Comparison of ENCODE assay signal across 31 cellular contexts in the genomic region with DNA sequence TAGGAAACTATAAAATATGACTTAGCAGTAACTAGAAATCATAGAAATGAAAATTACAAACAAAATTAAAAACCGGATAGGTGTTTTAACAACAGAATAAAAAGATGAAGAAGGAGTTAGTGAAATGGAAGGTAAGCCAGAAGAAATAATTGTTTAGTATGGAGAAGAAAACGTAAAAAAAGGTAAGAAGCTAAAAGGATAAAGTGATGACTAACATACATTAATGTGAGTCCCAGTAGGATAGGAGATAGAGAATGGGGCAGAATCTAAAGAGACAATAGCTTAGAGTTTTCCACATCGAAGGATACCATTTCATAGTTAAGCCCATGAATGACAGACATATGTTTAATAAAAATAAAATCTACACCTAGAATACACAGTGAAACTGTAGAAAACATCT. TPM values are rescaled to one million over a fixed set of nuclear protein-coding genes. Genes with fewer than 3 reads are reported as not detected.
DNase-seq lines count a peak whose midpoint lies in the region; ATAC-seq and TF ChIP-seq lines count a peak whose summit lies in the region.
"Had no signal": no experiment of that assay in that cellular context is flagged by ENCODE, and none has a peak within 500 bp of the region (broad histone marks: within the 10 kb centered on the region; RNA-seq: fewer than 3 reads in every experiment).

No MANE protein-coding gene starts in this region.

- BruUV-seq in Caco-2 (replicated peaks; lab: Mats Ljungman, UMichigan): TSS peak; percentile 13

- DNase-seq in activated CD4-positive, alpha-beta T cell treated with anti-CD3 and anti-CD28 coated beads, Interleukin-2, amount 10 ng/mL, durations not matched to agents 7 days and 5 days: no peak
- no peak for DNase-seq in activated CD4-positive, alpha-beta T cell treated with anti-CD3 and anti-CD28 coated beads, Interleukin-2, amount 50 U/mL, for 4 hours
- no peak for DNase-seq in Caco-2
- DNase-seq in activated T-helper 1 cell treated with anti-CD3 and anti-CD28 coated beads, Interleukin-12 subunit alpha, Interleukin-12 subunit beta, Interleukin-2, Interleukin-4 antibody, amounts not matched to agents 30 ng/mL and 10 ng/mL and 1 ng/mL, durations not matched to agents 14 hours and 24 hours and 36 hours (ENCODE audit: low spot score): no peak
- DNase-seq in mesothelial cell of epicardium (ENCODE audit: low spot score in 2 of 2, unreplicated experiment in 2 of 2): no peak
- no peak for DNase-seq in esophagus squamous epithelium (lab: John Stamatoyannopoulos, UW)
- no peak for DNase-seq in DMS53 treated with DMSO at 0.1 percent for 48 hours (lab: John Stamatoyannopoulos, UW; ENCODE audit: unreplicated experiment)
- DNase-seq: activated CD8-positive, alpha-beta memory T cell treated with anti-CD3 and anti-CD28 coated beads for 24 hours; activated gamma-delta T cell treated with Interleukin-2 at 50 U/mL for 16 hours; amygdala; DMS53; effector memory CD8-positive, alpha-beta T cell; foreskin melanocyte; GDM1; H9; hippocampal formation; left colon; mammary epithelial cell; NCI-H1092 treated with DMSO at 0.1 percent for 48 hours; NCI-H187 treated with DMSO at 0.1 percent for 48 hours; NCI-H526; Peyer's patch; psoas muscle; SJCRH30; stimulated activated naive CD8-positive, alpha-beta T cell treated with anti-CD3 and anti-CD28 coated beads, Interleukin-15, amount 100 ng/mL, for 72 hours; thyroid gland had no signal

- ATAC-seq in HG03571 (IDR thresholded peaks at IDR 0.05; ENCODE audit: unreplicated experiment): no peak
- ATAC-seq: activated CD4-positive, CD25-positive, alpha-beta regulatory T cell treated with anti-CD3 and anti-CD28 coated beads, Interleukin-2, amount 50 U/mL, for 24 hours; effector memory CD8-positive, alpha-beta T cell; left colon; psoas muscle; stimulated activated naive CD8-positive, alpha-beta T cell treated with anti-CD3 and anti-CD28 coated beads, Interleukin-15, amount 100 ng/mL, for 72 hours had no signal

- CTCF ChIA-PET in activated CD4-positive, alpha-beta T cell treated with anti-CD3 and anti-CD28 coated beads, Interleukin-2, amount 10 ng/mL, durations not matched to agents 7 days and 5 days (lab: Charles Lee): interaction anchor here (1.3 kb wide), 1 partner anchor 12 kb away, joined by 4 read pairs; no protein-coding TSS in a partner anchor
- CTCF ChIA-PET in Caco-2 (lab: Charles Lee): no interaction called here

- no peak overlapping the region for H3K27ac ChIP-seq in esophagus squamous epithelium
- H3K27ac ChIP-seq: breast epithelium, esophagus muscularis mucosa, Peyer's patch, SJCRH30, thyroid gland had no signal

- intact Hi-C loops in Caco-2 (cut with micrococcal nuclease; ENCODE audit: unreplicated experiment) (no loop called here), esophagus squamous epithelium (cut with DNase I) (no loop called here)
- intact Hi-C loops in activated T-helper 1 cell treated with anti-CD3 and anti-CD28 coated beads, Interleukin-12 subunit alpha, Interleukin-12 subunit beta, Interleukin-2, Interleukin-4 antibody, amounts not matched to agents 30 ng/mL and 10 ng/mL and 1 ng/mL, durations not matched to agents 14 hours and 24 hours and 36 hours (cut with micrococcal nuclease): loop anchor here (10.0 kb wide), 1 partner anchor 58 kb away; no protein-coding TSS in a partner anchor

- no peak for TF ChIP-seq CTCF in Caco-2 (IDR thresholded peaks at IDR 0.05; ENCODE audit: insufficient read depth in 1 of 2, low read depth in 1 of 2, low read length in 1 of 2, severe bottlenecking in 1 of 2, unreplicated experiment in 1 of 2)
- no peak for TF ChIP-seq CTCF in mesothelial cell of epicardium (IDR thresholded peaks at IDR 0.05; ENCODE audit: unreplicated experiment)
- TF ChIP-seq CTCF in esophagus squamous epithelium (IDR thresholded peaks at IDR 0.05): no peak

- WGBS in esophagus squamous epithelium, 2 donors: 91 to 98% methylated on average over 3 of the region's 3 CpGs

- H3K36me3 ChIP-seq in Caco-2 (ENCODE audit: control insufficient read depth, insufficient read depth, low read length): no peaks in the 10 kb centered on the region
- peaks cover 0 to 47% (median 0%) of the 10 kb centered on the region in 3 donors for H3K36me3 ChIP-seq in esophagus squamous epithelium
- H3K36me3 ChIP-seq: breast epithelium had no signal

- no peaks in the 10 kb centered on the region for H3K27me3 Mint-ChIP-seq in activated CD4-positive, alpha-beta T cell treated with anti-CD3 and anti-CD28 coated beads, Interleukin-2, amount 10 ng/mL, durations not matched to agents 7 days and 5 days
- H3K27me3 Mint-ChIP-seq in Caco-2 (ENCODE audit: insufficient read depth, unreplicated experiment) (no peaks in the 10 kb centered on the region), mesothelial cell of epicardium (ENCODE audit: low read depth) (no peaks in the 10 kb centered on the region)
- no peaks in the 10 kb centered on the region for H3K27me3 Mint-ChIP-seq in activated T-helper 1 cell treated with anti-CD3 and anti-CD28 coated beads, Interleukin-12 subunit alpha, Interleukin-12 subunit beta, Interleukin-2, Interleukin-4 antibody, amounts not matched to agents 30 ng/mL and 10 ng/mL and 1 ng/mL, durations not matched to agents 14 hours and 24 hours and 36 hours (ENCODE audit: insufficient read depth)
- H3K27me3 Mint-ChIP-seq: effector memory CD8-positive, alpha-beta T cell; stimulated activated naive CD8-positive, alpha-beta T cell treated with anti-CD3 and anti-CD28 coated beads, Interleukin-15, amount 100 ng/mL, for 72 hours had no signal

- H3K4me1 Mint-ChIP-seq in activated CD4-positive, alpha-beta T cell treated with anti-CD3 and anti-CD28 coated beads, Interleukin-2, amount 10 ng/mL, durations not matched to agents 7 days and 5 days: peaks cover 15% of the 10 kb centered on the region
- H3K4me1 Mint-ChIP-seq in Caco-2 (ENCODE audit: low read depth, unreplicated experiment): no peaks in the 10 kb centered on the region
- H3K4me1 Mint-ChIP-seq in activated T-helper 1 cell treated with anti-CD3 and anti-CD28 coated beads, Interleukin-12 subunit alpha, Interleukin-12 subunit beta, Interleukin-2, Interleukin-4 antibody, amounts not matched to agents 30 ng/mL and 10 ng/mL and 1 ng/mL, durations not matched to agents 14 hours and 24 hours and 36 hours (ENCODE audit: low read depth): peaks cover 21% of the 10 kb centered on the region
- peaks cover 8% of the 10 kb centered on the region for H3K4me1 Mint-ChIP-seq in mesothelial cell of epicardium

- no peak overlapping the region for H3K4me3 Mint-ChIP-seq in activated CD4-positive, alpha-beta T cell treated with anti-CD3 and anti-CD28 coated beads, Interleukin-2, amount 10 ng/mL, durations not matched to agents 7 days and 5 days
- H3K4me3 Mint-ChIP-seq in Caco-2 (ENCODE audit: unreplicated experiment) (no peak overlapping the region), mesothelial cell of epicardium (no peak overlapping the region)
- no peak overlapping the region for H3K4me3 Mint-ChIP-seq in activated T-helper 1 cell treated with anti-CD3 and anti-CD28 coated beads, Interleukin-12 subunit alpha, Interleukin-12 subunit beta, Interleukin-2, Interleukin-4 antibody, amounts not matched to agents 30 ng/mL and 10 ng/mL and 1 ng/mL, durations not matched to agents 14 hours and 24 hours and 36 hours
- H3K4me3 Mint-ChIP-seq: H9; stimulated activated naive CD8-positive, alpha-beta T cell treated with anti-CD3 and anti-CD28 coated beads, Interleukin-15, amount 100 ng/mL, for 72 hours had no signal

- H3K27me3 ChIP-seq in Caco-2 (replicated peaks; ENCODE audit: control insufficient read depth, insufficient read depth, low read length) (no peaks in the 10 kb centered on the region), esophagus squamous epithelium (no peaks in the 10 kb centered on the region)
- H3K27me3 ChIP-seq: breast epithelium, esophagus muscularis mucosa, Peyer's patch, SJCRH30, thyroid gland had no signal

- H3K4me3 ChIP-seq in Caco-2 (ENCODE audit: low read depth, low read length) (no peak overlapping the region), esophagus squamous epithelium (no peak overlapping the region)
- H3K4me3 ChIP-seq: breast epithelium, esophagus muscularis mucosa, K562, Peyer's patch, psoas muscle, SJCRH30, thyroid gland had no signal

- no peaks in the 10 kb centered on the region for H3K9me3 Mint-ChIP-seq in activated CD4-positive, alpha-beta T cell treated with anti-CD3 and anti-CD28 coated beads, Interleukin-2, amount 10 ng/mL, durations not matched to agents 7 days and 5 days
- no peaks in the 10 kb centered on the region for H3K9me3 Mint-ChIP-seq in Caco-2 (ENCODE audit: unreplicated experiment)
- H3K9me3 Mint-ChIP-seq in activated T-helper 1 cell treated with anti-CD3 and anti-CD28 coated beads, Interleukin-12 subunit alpha, Interleukin-12 subunit beta, Interleukin-2, Interleukin-4 antibody, amounts not matched to agents 30 ng/mL and 10 ng/mL and 1 ng/mL, durations not matched to agents 14 hours and 24 hours and 36 hours: no peaks in the 10 kb centered on the region
- peaks cover 13% of the 10 kb centered on the region for H3K9me3 Mint-ChIP-seq in mesothelial cell of epicardium
- H3K9me3 Mint-ChIP-seq: effector memory CD8-positive, alpha-beta T cell; H9; stimulated activated naive CD8-positive, alpha-beta T cell treated with anti-CD3 and anti-CD28 coated beads, Interleukin-15, amount 100 ng/mL, for 72 hours had no signal

- POLR2A ChIA-PET in activated CD4-positive, alpha-beta T cell treated with anti-CD3 and anti-CD28 coated beads, Interleukin-2, amount 10 ng/mL, durations not matched to agents 7 days and 5 days (lab: Charles Lee): no interaction called here
- POLR2A ChIA-PET in Caco-2 (lab: Charles Lee): no interaction called here

- H3K27ac Mint-ChIP-seq in activated CD4-positive, alpha-beta T cell treated with anti-CD3 and anti-CD28 coated beads, Interleukin-2, amount 10 ng/mL, durations not matched to agents 7 days and 5 days: peak overlapping the region; percentile 37
- H3K27ac Mint-ChIP-seq in Caco-2 (ENCODE audit: unreplicated experiment): no peak overlapping the region
- peak overlapping the region; percentile 9 for H3K27ac Mint-ChIP-seq in activated T-helper 1 cell treated with anti-CD3 and anti-CD28 coated beads, Interleukin-12 subunit alpha, Interleukin-12 subunit beta, Interleukin-2, Interleukin-4 antibody, amounts not matched to agents 30 ng/mL and 10 ng/mL and 1 ng/mL, durations not matched to agents 14 hours and 24 hours and 36 hours
- peak overlapping the region; percentile 62 for H3K27ac Mint-ChIP-seq in mesothelial cell of epicardium

- H3K36me3 Mint-ChIP-seq in activated CD4-positive, alpha-beta T cell treated with anti-CD3 and anti-CD28 coated beads, Interleukin-2, amount 10 ng/mL, durations not matched to agents 7 days and 5 days (ENCODE audit: low read depth): peaks cover 28% of the 10 kb centered on the region
- peaks cover 77% of the 10 kb centered on the region for H3K36me3 Mint-ChIP-seq in Caco-2 (ENCODE audit: insufficient read depth, unreplicated experiment)
- peaks cover 14% of the 10 kb centered on the region for H3K36me3 Mint-ChIP-seq in activated T-helper 1 cell treated with anti-CD3 and anti-CD28 coated beads, Interleukin-12 subunit alpha, Interleukin-12 subunit beta, Interleukin-2, Interleukin-4 antibody, amounts not matched to agents 30 ng/mL and 10 ng/mL and 1 ng/mL, durations not matched to agents 14 hours and 24 hours and 36 hours (ENCODE audit: low read depth)
- H3K36me3 Mint-ChIP-seq in mesothelial cell of epicardium: peaks cover 45% of the 10 kb centered on the region

- H3K4me1 ChIP-seq in Caco-2 (no peaks in the 10 kb centered on the region), esophagus squamous epithelium (peaks cover 0 to 3% (median under 1%) of the 10 kb centered on the region in 3 donors)
- H3K4me1 ChIP-seq: breast epithelium, Peyer's patch, SJCRH30 had no signal

- no peaks in the 10 kb centered on the region for H3K9me3 ChIP-seq in Caco-2
- no peaks in the 10 kb centered on the region for H3K9me3 ChIP-seq in esophagus squamous epithelium
- H3K9me3 ChIP-seq: breast epithelium, esophagus muscularis mucosa, Peyer's patch, psoas muscle, SJCRH30, thyroid gland had no signal

- TF ChIP-seq POLR2A in esophagus squamous epithelium (IDR thresholded peaks at IDR 0.05): no peak

RNA-seq across cellular contexts. Expression of gene GTF2I, which starts 25.3 kb away (rescaled TPM):
- total RNA-seq in activated CD4-positive, alpha-beta T cell treated with anti-CD3 and anti-CD28 coated beads, Interleukin-2, amount 10 ng/mL, durations not matched to agents 7 days and 5 days: 100 to 1,000 TPM; 162 to 163 TPM
- total RNA-seq in Caco-2 (2022) (252 and 265 TPM in 2 replicates), mesothelial cell of epicardium (433 to 438 TPM (median 435 TPM) in 3 replicates), esophagus squamous epithelium (100 to 1,000 TPM; 104 to 146 (median 129) TPM)
- 199 and 203 TPM in 2 replicates for total RNA-seq in activated T-helper 1 cell treated with anti-CD3 and anti-CD28 coated beads, Interleukin-12 subunit alpha, Interleukin-12 subunit beta, Interleukin-2, Interleukin-4 antibody, amounts not matched to agents 30 ng/mL and 10 ng/mL and 1 ng/mL, durations not matched to agents 14 hours and 24 hours and 36 hours
